Comparison of ENCODE assay signal across 29 cellular contexts in the genomic region with DNA sequence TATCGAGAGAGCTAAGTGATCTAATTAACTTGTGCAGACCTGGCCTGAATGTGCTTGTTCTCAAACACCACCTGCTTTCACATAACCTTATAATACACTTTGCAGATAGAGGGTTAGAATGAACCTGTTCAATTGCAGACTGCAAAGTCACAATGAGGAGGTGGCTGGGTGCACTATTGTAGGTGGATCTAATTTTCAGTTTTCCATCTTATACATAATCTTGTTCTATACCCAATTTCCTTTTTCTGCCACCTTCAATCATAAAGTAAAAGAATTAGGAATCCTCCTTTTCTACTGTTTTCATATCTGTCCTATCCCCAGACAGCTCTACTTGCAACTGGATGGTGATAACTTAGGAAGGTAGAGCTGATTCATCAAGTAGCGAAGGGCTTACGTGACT.
"Had no signal": no experiment of that assay in that cellular context is flagged by ENCODE, and none has a peak within 500 bp of the region (broad histone marks: within the 10 kb centered on the region; RNA-seq: fewer than 3 reads in every experiment).

No MANE protein-coding gene starts in this region.

- H3K79me2 ChIP-seq: parathyroid adenoma had no signal

- H3K4me1 ChIP-seq: heart left ventricle, left lung, lower lobe of right lung, parathyroid adenoma, psoas muscle, right atrium auricular region, right lobe of liver, stomach, testis, thyroid gland, transverse colon, upper lobe of left lung had no signal

- H3K27me3 ChIP-seq: heart left ventricle, left lung, right atrium auricular region, right lobe of liver, stomach, testis, thyroid gland, transverse colon, upper lobe of left lung had no signal

- H3K9me3 ChIP-seq: heart left ventricle, left lung, lower lobe of right lung, neutrophil, psoas muscle, right atrium auricular region, right lobe of liver, stomach, testis, thyroid gland, transverse colon, upper lobe of left lung had no signal

- H3K27ac ChIP-seq: heart left ventricle, left lung, lower lobe of right lung, neutrophil, parathyroid adenoma, psoas muscle, right atrium auricular region, right lobe of liver, stomach, testis, thyroid gland, transverse colon, upper lobe of left lung had no signal

- H3K4me3 Mint-ChIP-seq: immature natural killer cell; mesothelial cell of epicardium; naive B cell; natural killer cell; nephron progenitor cell; stimulated activated naive B cell treated with anti-CD40 and anti-IgM and Interleukin-4, amounts not matched to agents 10 μg/mL and 1 μg/mL and 100 μg/mL, for 72 hours had no signal

- H3K27ac Mint-ChIP-seq: immature natural killer cell; mesothelial cell of epicardium; naive B cell; natural killer cell; nephron progenitor cell; stimulated activated naive B cell treated with anti-CD40 and anti-IgM and Interleukin-4, amounts not matched to agents 10 μg/mL and 1 μg/mL and 100 μg/mL, for 72 hours had no signal

- H3K4me3 ChIP-seq: heart left ventricle, left lung, lower lobe of right lung, psoas muscle, right atrium auricular region, right lobe of liver, smooth muscle cell, stomach, testis, thyroid gland, transverse colon, upper lobe of left lung had no signal

- FAIRE-seq: islet of Langerhans, kidney had no signal

- DNase-seq: heart left ventricle; immature natural killer cell; kidney; left colon; left lung; lower lobe of right lung; mammary epithelial cell; mesenchymal stem cell; naive B cell; natural killer cell; nephron progenitor cell; occipital lobe; psoas muscle; right lobe of liver; stimulated activated CD4-positive, alpha-beta T cell treated with anti-CD3 and anti-CD28 coated beads, Interleukin-1b, Interleukin-23, amount 100 ng/mL, for 48 hours; stimulated activated CD4-positive, alpha-beta T cell treated with anti-CD3 and anti-CD28 coated beads, Interleukin-2, amount 100 ng/mL, for 48 hours; stimulated activated naive B cell treated with anti-CD40 and anti-IgM and Interleukin-4, amounts not matched to agents 10 μg/mL and 1 μg/mL and 100 μg/mL, for 72 hours; stimulated activated naive CD8-positive, alpha-beta T cell treated with anti-CD3 and anti-CD28 coated beads, Interleukin-15, Interleukin-2, amounts not matched to agents 100 U/mL and 50 U/mL, for 24 hours; stomach; testis; thyroid gland; transverse colon; upper lobe of left lung had no signal

- ATAC-seq: heart left ventricle; left colon; left lung; lower lobe of right lung; natural killer cell; psoas muscle; right lobe of liver; stimulated activated naive B cell treated with anti-CD40 and anti-IgM and Interleukin-4, amounts not matched to agents 10 μg/mL and 1 μg/mL and 100 μg/mL, for 72 hours; stimulated activated naive CD8-positive, alpha-beta T cell treated with anti-CD3 and anti-CD28 coated beads, Interleukin-15, Interleukin-2, amounts not matched to agents 100 U/mL and 50 U/mL, for 24 hours had no signal

- H2AFZ ChIP-seq: parathyroid adenoma had no signal

- H3K9me3 Mint-ChIP-seq: immature natural killer cell; naive B cell; natural killer cell; nephron progenitor cell; stimulated activated naive B cell treated with anti-CD40 and anti-IgM and Interleukin-4, amounts not matched to agents 10 μg/mL and 1 μg/mL and 100 μg/mL, for 72 hours had no signal

- H3K36me3 ChIP-seq: heart left ventricle, left lung, lower lobe of right lung, neutrophil, right atrium auricular region, right lobe of liver, stomach, thyroid gland, transverse colon, upper lobe of left lung had no signal

- H3K9ac ChIP-seq: parathyroid adenoma had no signal

- H3K36me3 Mint-ChIP-seq: immature natural killer cell; mesothelial cell of epicardium; naive B cell; natural killer cell; stimulated activated naive B cell treated with anti-CD40 and anti-IgM and Interleukin-4, amounts not matched to agents 10 μg/mL and 1 μg/mL and 100 μg/mL, for 72 hours had no signal

- H3K4me2 ChIP-seq: smooth muscle cell had no signal

- H3K4me1 Mint-ChIP-seq: immature natural killer cell; mesothelial cell of epicardium; naive B cell; natural killer cell; nephron progenitor cell; stimulated activated naive B cell treated with anti-CD40 and anti-IgM and Interleukin-4, amounts not matched to agents 10 μg/mL and 1 μg/mL and 100 μg/mL, for 72 hours had no signal
